13 cellular contexts compared by ENCODE assay signal in the genomic region with DNA sequence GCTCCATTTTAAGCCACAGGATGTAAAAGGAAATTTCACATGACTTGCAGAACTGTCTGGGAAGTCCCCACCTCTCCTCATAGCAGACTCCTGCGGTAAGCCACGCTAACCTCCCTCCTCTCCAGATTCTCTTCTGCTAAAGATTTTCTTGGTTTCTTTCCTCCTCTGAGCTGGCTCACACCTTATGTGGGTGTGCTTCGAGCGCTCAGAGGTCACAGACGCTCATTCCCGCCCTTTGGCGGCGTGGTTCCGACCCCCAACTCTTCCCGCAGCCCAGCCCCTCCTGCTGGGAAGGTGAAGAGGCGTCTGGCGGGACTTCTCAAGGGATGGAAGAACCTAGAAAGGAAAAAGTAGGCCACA. TPM values are rescaled to one million over a fixed set of nuclear protein-coding genes. Genes with fewer than 3 reads are reported as not detected.
DNase-seq lines count a peak whose midpoint lies in the region; ATAC-seq, FAIRE-seq and TF ChIP-seq lines count a peak whose summit lies in the region.
"Had no signal": no experiment of that assay in that cellular context is flagged by ENCODE, and none has a peak within 500 bp of the region (broad histone marks: within the 10 kb centered on the region; RNA-seq: fewer than 3 reads in every experiment).

No MANE protein-coding gene starts in this region.

- H3K79me2 ChIP-seq in astrocyte (ENCODE audit: insufficient read depth, low read length), result no peaks in the 10 kb centered on the region

- peaks cover 3% of the 10 kb centered on the region for H3K9me3 Mint-ChIP-seq in astrocyte (ENCODE audit: unreplicated experiment)
- H3K9me3 Mint-ChIP-seq: CD8-positive, alpha-beta T cell had no signal

- no peak overlapping the region for H3K27ac ChIP-seq in astrocyte (ENCODE audit: low read depth, low read length)

- no peak overlapping the region for H3K9ac ChIP-seq in astrocyte (ENCODE audit: low read length)

- TF ChIP-seq CTCF in GM12864 (IDR thresholded peaks at IDR 0.05; ENCODE audit: low read depth, low read length, missing control alignments), result no peak
- TF ChIP-seq CTCF in astrocyte (IDR thresholded peaks at IDR 0.05; ENCODE audit: insufficient read depth, low read depth, low read length), result no peak

- H3K27ac Mint-ChIP-seq in astrocyte (ENCODE audit: unreplicated experiment), result no peak overlapping the region
- H3K27ac Mint-ChIP-seq: CD8-positive, alpha-beta T cell had no signal

- H4K20me1 ChIP-seq in astrocyte (ENCODE audit: insufficient read depth, low read length), result no peaks in the 10 kb centered on the region

- H3K36me3 Mint-ChIP-seq in astrocyte (ENCODE audit: low read depth, unreplicated experiment), result no peaks in the 10 kb centered on the region
- H3K36me3 Mint-ChIP-seq: CD8-positive, alpha-beta T cell had no signal

- no peaks in the 10 kb centered on the region for H3K27me3 ChIP-seq in astrocyte (ENCODE audit: insufficient read depth, low read length)

- no peak overlapping the region for H3K4me2 ChIP-seq in astrocyte (ENCODE audit: low read length)

- no peaks in the 10 kb centered on the region for H3K27me3 Mint-ChIP-seq in astrocyte (ENCODE audit: low read depth, unreplicated experiment)

- H3K4me3 Mint-ChIP-seq in astrocyte (ENCODE audit: unreplicated experiment), result no peak overlapping the region
- H3K4me3 Mint-ChIP-seq: CD8-positive, alpha-beta T cell had no signal

- H3K4me1 Mint-ChIP-seq in astrocyte (ENCODE audit: low read depth, unreplicated experiment), result peaks cover 6% of the 10 kb centered on the region

- no peaks in the 10 kb centered on the region for H3K4me1 ChIP-seq in astrocyte (ENCODE audit: insufficient read depth, low read length)

- no peak overlapping the region for H2AFZ ChIP-seq in astrocyte (ENCODE audit: low read depth, low read length)

- H3K9me3 ChIP-seq in astrocyte (ENCODE audit: insufficient read depth, low read depth, low read length), result no peaks in the 10 kb centered on the region

- no peak for FAIRE-seq in astrocyte (lab: Jason Lieb, UNC)
- FAIRE-seq: colon had no signal

- no peaks in the 10 kb centered on the region for H3K36me3 ChIP-seq in astrocyte (ENCODE audit: insufficient read depth, low read length)

- peak; percentile 13 for DNase-seq in GM12864 (ENCODE audit: low read depth)
- DNase-seq in astrocyte (ENCODE audit: low read depth), result peak; percentile 31
- DNase-seq in stimulated activated CD4-positive, alpha-beta T cell treated with anti-CD3 and anti-CD28 coated beads, Interleukin-2, amount 100 ng/mL, for 48 hours, result peak; percentile 29 to 42
- no peak for DNase-seq in medulla oblongata (ENCODE audit: extremely low spot score)
- DNase-seq in NCI-H2171 (lab: John Stamatoyannopoulos, UW), result no peak
- no peak for DNase-seq in NCI-H1105 (lab: John Stamatoyannopoulos, UW)
- DNase-seq in NCI-H526 treated with DMSO at 0.1 percent for 48 hours (lab: John Stamatoyannopoulos, UW), result no peak
- DNase-seq: CD8-positive, alpha-beta T cell; IMR-90; NCI-H226; Right ventricle myocardium superior had no signal

- H3K4me3 ChIP-seq in GM12864 (ENCODE audit: low read depth, low read length), result no peak overlapping the region
- no peak overlapping the region for H3K4me3 ChIP-seq in astrocyte (ENCODE audit: insufficient read depth, low read depth, low read length)

- ATAC-seq in activated CD4-positive, CD25-positive, alpha-beta regulatory T cell treated with anti-CD3 and anti-CD28 coated beads, Interleukin-2, amount 50 U/mL, for 24 hours, result peak; percentile 95 to 97
- ATAC-seq: CD8-positive, alpha-beta T cell had no signal

RNA-seq across cellular contexts. Expression of a gene that starts 32.9 kb away (rescaled TPM):
- 4.5 and 4.7 TPM in 2 replicates for total RNA-seq in astrocyte

Comparison
In these comparisons a context has a peak if more than half of its experiments do, and no peak if none do; other contexts are left out.
1. DNase-seq: peak in GM12864 (single experiment), astrocyte (single experiment) and stimulated activated CD4-positive, alpha-beta T cell treated with anti-CD3 and anti-CD28 coated beads, Interleukin-2, amount 100 ng/mL, for 48 hours (2 of 2); none in medulla oblongata (single experiment), NCI-H2171 (single experiment), NCI-H1105 (single experiment) and NCI-H526 treated with DMSO at 0.1 percent for 48 hours (single experiment).